ENCODE assay signal across 14 cellular contexts in the genomic region with DNA sequence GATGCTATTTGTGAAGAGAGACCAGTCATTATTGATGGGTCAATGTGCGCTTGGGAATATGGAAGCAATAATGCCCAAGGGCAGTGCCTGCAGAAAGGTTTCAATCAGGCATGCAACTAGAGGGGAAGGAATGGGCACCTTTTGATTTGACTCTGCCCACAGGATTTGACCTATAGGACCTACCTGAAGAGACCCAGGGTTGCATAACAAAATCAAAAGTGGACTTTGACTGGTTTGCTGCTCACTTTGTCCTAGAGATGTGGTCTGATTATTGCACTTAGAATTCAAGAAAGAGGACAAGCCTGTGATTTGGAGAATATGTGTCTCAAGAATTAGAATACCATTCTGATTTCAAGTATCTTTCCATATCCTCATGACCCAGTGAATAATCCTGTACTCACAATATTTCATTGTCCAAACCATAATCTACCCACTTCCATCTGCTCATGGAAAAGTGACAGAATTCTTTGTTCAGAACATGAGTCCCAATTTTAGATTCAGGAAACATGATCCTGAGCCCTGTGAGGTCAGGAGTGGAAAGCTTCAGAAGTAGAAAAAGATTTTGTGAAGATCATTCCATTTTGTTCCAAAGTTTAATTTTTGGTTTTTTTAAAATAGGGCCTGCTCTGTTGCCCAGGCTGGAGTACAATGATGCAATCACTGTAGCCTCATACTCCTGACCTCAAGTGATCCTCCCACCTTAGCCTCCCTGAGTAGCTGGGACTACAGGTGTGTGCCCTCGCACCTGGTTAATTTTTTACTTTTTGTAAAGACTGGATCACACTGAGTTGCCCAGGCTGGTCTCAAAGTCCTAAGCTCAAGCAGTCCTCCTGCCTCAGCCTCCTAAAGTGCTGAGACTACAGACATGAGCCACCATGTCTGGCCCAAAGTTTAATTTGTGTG.
"Had no signal": no experiment of that assay in that cellular context is flagged by ENCODE, and none has a peak within 500 bp of the region (broad histone marks: within the 10 kb centered on the region; RNA-seq: fewer than 3 reads in every experiment).

No MANE protein-coding gene starts in this region.

- H3K9me3 ChIP-seq: SJSA1, suprapubic skin had no signal

- H3K36me3 Mint-ChIP-seq: activated naive CD8-positive, alpha-beta T cell treated with anti-CD3 and anti-CD28 coated beads for 36 hours; memory B cell had no signal

- H3K9me3 Mint-ChIP-seq: activated CD4-positive, alpha-beta T cell treated with anti-CD3 and anti-CD28 coated beads, Interleukin-2, amount 10 ng/mL, durations not matched to agents 7 days and 5 days; activated naive CD8-positive, alpha-beta T cell treated with anti-CD3 and anti-CD28 coated beads for 36 hours; activated T-helper 1 cell treated with anti-CD3 and anti-CD28 coated beads, Interleukin-12 subunit alpha, Interleukin-12 subunit beta, Interleukin-2, Interleukin-4 antibody, amounts not matched to agents 30 ng/mL and 10 ng/mL and 1 ng/mL, durations not matched to agents 14 hours and 24 hours and 36 hours; effector memory CD8-positive, alpha-beta T cell; memory B cell; nephron had no signal

- H3K4me3 Mint-ChIP-seq: activated CD4-positive, alpha-beta T cell treated with anti-CD3 and anti-CD28 coated beads, Interleukin-2, amount 10 ng/mL, durations not matched to agents 7 days and 5 days; activated naive CD8-positive, alpha-beta T cell treated with anti-CD3 and anti-CD28 coated beads for 36 hours; activated T-helper 1 cell treated with anti-CD3 and anti-CD28 coated beads, Interleukin-12 subunit alpha, Interleukin-12 subunit beta, Interleukin-2, Interleukin-4 antibody, amounts not matched to agents 30 ng/mL and 10 ng/mL and 1 ng/mL, durations not matched to agents 14 hours and 24 hours and 36 hours; effector memory CD8-positive, alpha-beta T cell; memory B cell; nephron had no signal

- H3K27ac ChIP-seq: brain microvascular endothelial cell, SJSA1, suprapubic skin had no signal

- H3K4me1 Mint-ChIP-seq: activated CD4-positive, alpha-beta T cell treated with anti-CD3 and anti-CD28 coated beads, Interleukin-2, amount 10 ng/mL, durations not matched to agents 7 days and 5 days; activated naive CD8-positive, alpha-beta T cell treated with anti-CD3 and anti-CD28 coated beads for 36 hours; memory B cell had no signal

- H3K27ac Mint-ChIP-seq: activated CD4-positive, alpha-beta T cell treated with anti-CD3 and anti-CD28 coated beads, Interleukin-2, amount 10 ng/mL, durations not matched to agents 7 days and 5 days; activated naive CD8-positive, alpha-beta T cell treated with anti-CD3 and anti-CD28 coated beads for 36 hours; activated T-helper 1 cell treated with anti-CD3 and anti-CD28 coated beads, Interleukin-12 subunit alpha, Interleukin-12 subunit beta, Interleukin-2, Interleukin-4 antibody, amounts not matched to agents 30 ng/mL and 10 ng/mL and 1 ng/mL, durations not matched to agents 14 hours and 24 hours and 36 hours; effector memory CD8-positive, alpha-beta T cell; memory B cell; nephron had no signal

- DNase-seq: activated CD4-positive, alpha-beta T cell treated with anti-CD3 and anti-CD28 coated beads, Interleukin-2, amount 10 ng/mL, durations not matched to agents 7 days and 5 days; activated naive CD8-positive, alpha-beta T cell treated with anti-CD3 and anti-CD28 coated beads for 36 hours; amygdala; brain microvascular endothelial cell; effector memory CD8-positive, alpha-beta T cell; hypothalamus; occipital lobe; stimulated activated naive CD8-positive, alpha-beta T cell treated with anti-CD3 and anti-CD28 coated beads, Interleukin-15, Interleukin-2, amounts not matched to agents 100 U/mL and 50 U/mL, for 24 hours; trophoblast cell had no signal

- H3K4me3 ChIP-seq: SJSA1, suprapubic skin had no signal

- ATAC-seq: effector memory CD8-positive, alpha-beta T cell; stimulated activated naive CD8-positive, alpha-beta T cell treated with anti-CD3 and anti-CD28 coated beads, Interleukin-15, Interleukin-2, amounts not matched to agents 100 U/mL and 50 U/mL, for 24 hours had no signal

- H3K27me3 ChIP-seq: brain microvascular endothelial cell, SJSA1, suprapubic skin had no signal

- H3K36me3 ChIP-seq: brain microvascular endothelial cell, SJSA1, suprapubic skin had no signal
